Comparison of ENCODE assay signal across 20 cellular contexts in the genomic region with DNA sequence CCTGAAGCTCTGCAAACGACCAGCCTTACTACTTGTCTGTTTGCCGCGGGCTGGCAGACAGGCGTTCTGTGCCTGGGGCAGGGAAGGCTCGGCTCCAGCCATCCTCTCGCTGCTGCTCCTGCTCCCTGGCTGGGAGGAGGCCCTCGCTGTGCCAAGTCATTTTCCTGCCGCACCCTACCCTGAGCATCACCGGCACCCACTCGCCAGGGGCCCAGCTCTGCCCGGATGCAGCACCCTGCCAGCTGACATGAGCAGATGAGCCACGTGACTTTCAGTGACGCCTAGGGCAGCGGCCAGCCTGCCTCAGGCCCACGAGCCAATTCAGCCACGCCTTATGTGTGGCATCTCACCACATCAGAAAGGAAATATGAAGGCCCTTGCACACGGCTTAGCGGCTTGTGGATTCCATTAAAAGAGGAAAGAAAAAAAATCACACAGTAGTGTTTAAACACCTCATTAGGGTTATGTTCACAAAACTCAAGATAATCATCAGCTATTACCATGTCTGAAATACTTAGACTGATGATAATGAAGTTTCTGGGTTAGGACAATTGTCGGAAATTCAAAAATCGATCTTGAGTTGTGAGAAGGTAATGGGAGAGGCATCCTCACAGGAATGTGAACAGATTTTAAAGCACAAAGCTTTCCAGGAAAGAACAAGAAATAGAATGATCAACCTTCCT.
DNase-seq lines count a peak whose midpoint lies in the region; ATAC-seq and TF ChIP-seq lines count a peak whose summit lies in the region.
"Had no signal": no experiment of that assay in that cellular context is flagged by ENCODE, and none has a peak within 500 bp of the region (broad histone marks: within the 10 kb centered on the region; RNA-seq: fewer than 3 reads in every experiment).

No MANE protein-coding gene starts in this region.

- H3K4me3 Mint-ChIP-seq in T-helper 17 cell (no peak overlapping the region), endodermal cell (no peak overlapping the region)
- H3K4me3 Mint-ChIP-seq in activated CD4-positive, alpha-beta memory T cell treated with anti-CD3 and anti-CD28 coated beads for 36 hours: no peak overlapping the region
- H3K4me3 Mint-ChIP-seq: activated T-helper 17 cell treated with anti-CD3 and anti-CD28 coated beads, Interleukin-2, amount 50 U/mL, for 72 hours; naive B cell; T-cell had no signal

- H3K27me3 ChIP-seq in psoas muscle (ENCODE audit: insufficient read depth in 3 of 3, low read length in 2 of 3) (no peaks in the 10 kb centered on the region), endodermal cell (ENCODE audit: control insufficient read depth, insufficient read depth, low read length, poor library complexity, severe bottlenecking) (no peaks in the 10 kb centered on the region)
- H3K27me3 ChIP-seq: vagina had no signal

- TF ChIP-seq CTCF in psoas muscle (IDR thresholded peaks at IDR 0.05) (no peak), endodermal cell (conservative IDR thresholded peaks at IDR 0.05) (no peak)

- DNase-seq in COR-L47 (lab: John Stamatoyannopoulos, UW) (peak; percentile 28), T-helper 17 cell (no peak), fibroblast of gingiva (ENCODE audit: low read depth) (peak; percentile 78), psoas muscle (peak; percentile 41 to 87), T-helper 1 cell (no peak), DMS79 treated with DMSO at 0.1 percent for 48 hours (lab: John Stamatoyannopoulos, UW) (no peak), endodermal cell (no peak)
- no peak for DNase-seq in activated CD4-positive, alpha-beta memory T cell treated with anti-CD3 and anti-CD28 coated beads for 36 hours
- DNase-seq: ACHN; activated CD8-positive, alpha-beta memory T cell treated with anti-CD3 and anti-CD28 coated beads for 24 hours; central memory CD4-positive, alpha-beta T cell; lower lobe of right lung; MM.1S; naive B cell; NCI-H1694; stimulated activated CD4-positive, alpha-beta T cell treated with anti-CD3 and anti-CD28 coated beads, Interleukin-15, amount 100 ng/mL, for 24 hours; stimulated activated naive CD4-positive, alpha-beta T cell treated with Interleukin-2 at 50 U/mL for 16 hours had no signal

- peaks cover 4% of the 10 kb centered on the region for H3K4me1 Mint-ChIP-seq in T-helper 17 cell
- H3K4me1 Mint-ChIP-seq in activated CD4-positive, alpha-beta memory T cell treated with anti-CD3 and anti-CD28 coated beads for 36 hours (ENCODE audit: low read depth): no peaks in the 10 kb centered on the region
- H3K4me1 Mint-ChIP-seq in endodermal cell: no peaks in the 10 kb centered on the region
- H3K4me1 Mint-ChIP-seq: activated T-helper 17 cell treated with anti-CD3 and anti-CD28 coated beads, Interleukin-2, amount 50 U/mL, for 72 hours; naive B cell; T-cell had no signal

- ATAC-seq in T-helper 17 cell (no peak), psoas muscle (peak; percentile 29 to 84 (median 68))
- ATAC-seq: activated T-helper 17 cell treated with anti-CD3 and anti-CD28 coated beads, Interleukin-2, amount 50 U/mL, for 72 hours; lower lobe of right lung; T-cell had no signal

- intact Hi-C loops in psoas muscle (cut with DNase I): no loop called here
- intact Hi-C loops in activated CD4-positive, alpha-beta memory T cell treated with anti-CD3 and anti-CD28 coated beads for 36 hours (cut with micrococcal nuclease): no loop called here

- CTCF ChIA-PET in activated CD4-positive, alpha-beta memory T cell treated with anti-CD3 and anti-CD28 coated beads for 36 hours (lab: Charles Lee): no interaction called here

- H3K36me3 Mint-ChIP-seq in T-helper 17 cell (ENCODE audit: low read depth): peaks cover 2% of the 10 kb centered on the region
- H3K36me3 Mint-ChIP-seq in activated CD4-positive, alpha-beta memory T cell treated with anti-CD3 and anti-CD28 coated beads for 36 hours: peaks cover 2% of the 10 kb centered on the region
- H3K36me3 Mint-ChIP-seq in endodermal cell (ENCODE audit: low read depth): peaks cover 24% of the 10 kb centered on the region

- peak overlapping the region; percentile 62 for H3K27ac Mint-ChIP-seq in T-helper 17 cell
- H3K27ac Mint-ChIP-seq in activated CD4-positive, alpha-beta memory T cell treated with anti-CD3 and anti-CD28 coated beads for 36 hours: no peak overlapping the region
- H3K27ac Mint-ChIP-seq in endodermal cell: no peak overlapping the region
- H3K27ac Mint-ChIP-seq: activated T-helper 17 cell treated with anti-CD3 and anti-CD28 coated beads, Interleukin-2, amount 50 U/mL, for 72 hours; T-cell had no signal

- no peaks in the 10 kb centered on the region for H3K27me3 Mint-ChIP-seq in T-helper 17 cell
- H3K27me3 Mint-ChIP-seq in activated CD4-positive, alpha-beta memory T cell treated with anti-CD3 and anti-CD28 coated beads for 36 hours: no peaks in the 10 kb centered on the region
- no peaks in the 10 kb centered on the region for H3K27me3 Mint-ChIP-seq in endodermal cell (ENCODE audit: insufficient read depth)
- H3K27me3 Mint-ChIP-seq: activated T-helper 17 cell treated with anti-CD3 and anti-CD28 coated beads, Interleukin-2, amount 50 U/mL, for 72 hours; naive B cell; T-cell had no signal

- H3K4me3 ChIP-seq in psoas muscle (no peak overlapping the region), endodermal cell (ENCODE audit: low read length) (no peak overlapping the region)
- H3K4me3 ChIP-seq: lower lobe of right lung, vagina had no signal

- POLR2A ChIA-PET in activated CD4-positive, alpha-beta memory T cell treated with anti-CD3 and anti-CD28 coated beads for 36 hours (lab: Charles Lee): no interaction called here

- H3K36me3 ChIP-seq in psoas muscle (ENCODE audit: insufficient read depth in 1 of 2, low read depth in 1 of 2): peaks cover 0 to 87% of the 10 kb centered on the region in 2 donors
- H3K36me3 ChIP-seq in endodermal cell (ENCODE audit: control insufficient read depth, insufficient read depth, low read length): peaks cover 6% of the 10 kb centered on the region

- no peaks in the 10 kb centered on the region for H3K9me3 Mint-ChIP-seq in activated CD4-positive, alpha-beta memory T cell treated with anti-CD3 and anti-CD28 coated beads for 36 hours
- H3K9me3 Mint-ChIP-seq in endodermal cell: no peaks in the 10 kb centered on the region
- H3K9me3 Mint-ChIP-seq: activated T-helper 17 cell treated with anti-CD3 and anti-CD28 coated beads, Interleukin-2, amount 50 U/mL, for 72 hours; naive B cell; T-cell had no signal

- 43 to 55% (median 54%) methylated on average over 20 of the region's 20 CpGs for WGBS in psoas muscle, 3 donors
- WGBS in endodermal cell (ENCODE audit: insufficient coverage in 1 of 2, insufficient read length in 1 of 2), 2 experiments: 86 to 87% methylated on average over 13 to 20 of the region's 20 CpGs

- H3K4me1 ChIP-seq in psoas muscle (peaks cover 13% of the 10 kb centered on the region), endodermal cell (ENCODE audit: control insufficient read depth, insufficient read depth, low read length) (no peaks in the 10 kb centered on the region)
- H3K4me1 ChIP-seq: lower lobe of right lung, vagina had no signal

- no peak overlapping the region for H3K9ac ChIP-seq in endodermal cell (ENCODE audit: extremely low read depth, low read length, poor library complexity, severe bottlenecking)

- H3K27ac ChIP-seq in psoas muscle (peak overlapping the region; percentile 42), endodermal cell (ENCODE audit: low read depth, low read length) (no peak overlapping the region)
- H3K27ac ChIP-seq: lower lobe of right lung, vagina had no signal

- H3K9me3 ChIP-seq in T-helper 17 cell (ENCODE audit: control insufficient read depth, low read length, poor library complexity, severe bottlenecking): no peaks in the 10 kb centered on the region
- H3K9me3 ChIP-seq in psoas muscle: no peaks in the 10 kb centered on the region
- no peaks in the 10 kb centered on the region for H3K9me3 ChIP-seq in endodermal cell (ENCODE audit: control insufficient read depth, low read length)
- H3K9me3 ChIP-seq: lower lobe of right lung, vagina had no signal

Comparison
In these comparisons a context has a peak if more than half of its experiments do, and no peak if none do; other contexts are left out.
1. DNase-seq: peak in COR-L47 (single experiment), fibroblast of gingiva (single experiment) and psoas muscle (2 of 2); none in T-helper 17 cell (0 of 3), activated CD4-positive, alpha-beta memory T cell treated with anti-CD3 and anti-CD28 coated beads for 36 hours (single experiment), T-helper 1 cell (0 of 5), DMS79 treated with DMSO at 0.1 percent for 48 hours (single experiment) and endodermal cell (single experiment).